ENCODE assay signal across 15 cellular contexts in the genomic region with DNA sequence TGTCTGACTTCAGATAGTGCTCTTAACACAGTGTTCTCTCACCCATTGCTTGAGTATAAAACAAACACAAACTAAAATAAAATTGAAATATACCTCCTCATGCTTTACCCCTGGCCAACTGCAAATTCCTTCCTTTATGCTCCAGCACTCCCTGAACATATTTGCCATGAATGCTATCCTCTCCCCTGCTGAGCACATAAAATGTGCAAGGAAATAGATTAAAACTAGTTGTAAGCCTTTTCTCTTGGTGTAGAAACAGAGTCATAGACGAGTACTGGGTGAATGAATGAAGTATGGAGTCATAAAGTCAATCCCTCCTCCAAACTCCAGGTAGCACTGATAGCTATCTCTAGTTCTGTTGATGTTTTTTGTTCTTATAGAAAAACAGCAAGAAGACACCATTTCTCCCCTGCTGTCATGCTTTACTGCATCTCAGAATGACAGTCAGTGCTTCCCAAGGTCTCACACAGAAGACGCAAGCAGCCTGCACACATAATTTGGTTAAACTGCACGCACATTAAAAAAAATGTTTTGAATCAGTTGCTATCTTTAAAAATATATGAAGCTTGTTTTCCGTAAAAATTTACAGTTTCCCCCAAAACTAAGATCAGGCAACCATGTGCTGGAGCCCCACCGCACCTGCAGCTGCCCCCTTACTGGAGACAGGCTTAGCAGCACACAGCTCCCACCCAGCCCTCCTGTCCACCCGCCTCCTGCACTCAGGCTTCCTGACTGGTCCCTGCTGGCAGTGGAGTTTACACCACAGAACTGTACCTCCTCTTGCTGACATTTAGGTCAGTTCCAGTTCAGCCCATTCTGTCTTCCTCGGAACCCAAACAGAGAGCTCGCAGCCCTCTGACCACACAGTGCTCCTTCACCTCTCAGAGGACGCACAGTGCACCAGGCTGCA. TPM values are rescaled to one million over a fixed set of nuclear protein-coding genes. Genes with fewer than 3 reads are reported as not detected.
A peak's percentile ranks its signal among the peaks of the same experiment; 100 is the strongest.
DNase-seq lines count a peak whose midpoint lies in the region; ATAC-seq and TF ChIP-seq lines count a peak whose summit lies in the region.
"Had no signal": no experiment of that assay in that cellular context is flagged by ENCODE, and none has a peak within 500 bp of the region (broad histone marks: within the 10 kb centered on the region; RNA-seq: fewer than 3 reads in every experiment).

No MANE protein-coding gene starts in this region.

- no peak for DNase-seq in MCF 10A (ENCODE audit: unreplicated experiment)
- DNase-seq in breast epithelium (ENCODE audit: low spot score in 2 of 2), result no peak
- no peak for DNase-seq in activated T-helper 1 cell treated with anti-CD3 and anti-CD28 coated beads, Interleukin-12 subunit alpha, Interleukin-12 subunit beta, Interleukin-2, Interleukin-4 antibody, amounts not matched to agents 30 ng/mL and 10 ng/mL and 1 ng/mL, durations not matched to agents 14 hours and 24 hours and 36 hours (ENCODE audit: low spot score)
- no peak for DNase-seq in left colon
- DNase-seq in type B pancreatic cell (ENCODE audit: extremely low spot score, unreplicated experiment), result no peak
- no peak for DNase-seq in germinal center (ENCODE audit: low spot score)
- DNase-seq in head of caudate nucleus, result no peak
- DNase-seq in NCI-H187 treated with DMSO at 0.1 percent for 48 hours (lab: John Stamatoyannopoulos, UW), result no peak
- DNase-seq: activated CD4-positive, alpha-beta T cell treated with anti-CD3 and anti-CD28 coated beads for 4 hours; activated T-cell treated with anti-CD3 and anti-CD28 coated beads, Interleukin-2, amount 50 U/mL, for 24 hours; anterior cingulate cortex; MV-4-11; Peyer's patch had no signal

- H3K27me3 Mint-ChIP-seq in MCF 10A (ENCODE audit: insufficient read depth, unreplicated experiment) (no peaks in the 10 kb centered on the region), type B pancreatic cell (peaks cover 4% of the 10 kb centered on the region)
- peaks cover 61% of the 10 kb centered on the region for H3K27me3 Mint-ChIP-seq in activated T-helper 1 cell treated with anti-CD3 and anti-CD28 coated beads, Interleukin-12 subunit alpha, Interleukin-12 subunit beta, Interleukin-2, Interleukin-4 antibody, amounts not matched to agents 30 ng/mL and 10 ng/mL and 1 ng/mL, durations not matched to agents 14 hours and 24 hours and 36 hours (ENCODE audit: insufficient read depth)

- H3K4me3 Mint-ChIP-seq in MCF 10A (ENCODE audit: unreplicated experiment), result peak overlapping the region; percentile 87
- H3K4me3 Mint-ChIP-seq in activated T-helper 1 cell treated with anti-CD3 and anti-CD28 coated beads, Interleukin-12 subunit alpha, Interleukin-12 subunit beta, Interleukin-2, Interleukin-4 antibody, amounts not matched to agents 30 ng/mL and 10 ng/mL and 1 ng/mL, durations not matched to agents 14 hours and 24 hours and 36 hours, result peak overlapping the region; percentile 35
- peak overlapping the region; percentile 94 for H3K4me3 Mint-ChIP-seq in type B pancreatic cell

- H3K27ac ChIP-seq in breast epithelium, result no peak overlapping the region
- H3K27ac ChIP-seq: foreskin keratinocyte, Peyer's patch, prostate gland had no signal

- peaks cover 15% of the 10 kb centered on the region for H3K4me1 Mint-ChIP-seq in MCF 10A (ENCODE audit: insufficient read depth, unreplicated experiment)
- H3K4me1 Mint-ChIP-seq in activated T-helper 1 cell treated with anti-CD3 and anti-CD28 coated beads, Interleukin-12 subunit alpha, Interleukin-12 subunit beta, Interleukin-2, Interleukin-4 antibody, amounts not matched to agents 30 ng/mL and 10 ng/mL and 1 ng/mL, durations not matched to agents 14 hours and 24 hours and 36 hours (ENCODE audit: low read depth), result peaks cover 26% of the 10 kb centered on the region
- peaks cover 29% of the 10 kb centered on the region for H3K4me1 Mint-ChIP-seq in type B pancreatic cell (ENCODE audit: unreplicated experiment)

- no peak overlapping the region for H3K4me3 ChIP-seq in breast epithelium

- no peak for TF ChIP-seq CTCF in MCF 10A (IDR thresholded peaks at IDR 0.05; ENCODE audit: unreplicated experiment)
- no peak for TF ChIP-seq CTCF in breast epithelium (IDR thresholded peaks at IDR 0.05)
- no peak for TF ChIP-seq CTCF in type B pancreatic cell (conservative IDR thresholded peaks at IDR 0.05)

- no TSS peak for BruUV-seq in MCF 10A (replicated peaks; lab: Mats Ljungman, UMichigan)

- H3K9me3 Mint-ChIP-seq in MCF 10A (ENCODE audit: unreplicated experiment) (no peaks in the 10 kb centered on the region), type B pancreatic cell (no peaks in the 10 kb centered on the region)
- H3K9me3 Mint-ChIP-seq in activated T-helper 1 cell treated with anti-CD3 and anti-CD28 coated beads, Interleukin-12 subunit alpha, Interleukin-12 subunit beta, Interleukin-2, Interleukin-4 antibody, amounts not matched to agents 30 ng/mL and 10 ng/mL and 1 ng/mL, durations not matched to agents 14 hours and 24 hours and 36 hours, result no peaks in the 10 kb centered on the region
- H3K9me3 Mint-ChIP-seq: activated T-cell treated with anti-CD3 and anti-CD28 coated beads, Interleukin-2, amount 50 U/mL, for 24 hours had no signal

- intact Hi-C loops in MCF 10A (cut with micrococcal nuclease), result no loop called here
- intact Hi-C loops in breast epithelium (cut with DNase I; ENCODE audit: low total_unique reads), result loop anchor here (5.0 kb wide), 1 partner anchor 112 kb away; no protein-coding TSS in a partner anchor
- intact Hi-C loops in activated T-helper 1 cell treated with anti-CD3 and anti-CD28 coated beads, Interleukin-12 subunit alpha, Interleukin-12 subunit beta, Interleukin-2, Interleukin-4 antibody, amounts not matched to agents 30 ng/mL and 10 ng/mL and 1 ng/mL, durations not matched to agents 14 hours and 24 hours and 36 hours (cut with micrococcal nuclease), result loop anchor here (5.0 kb wide), 2 partner anchors 93 to 197 kb away; partner anchors contain the start of genes DCAF6, MPC2 and SFT2D2
- intact Hi-C loops in left colon (cut with DNase I, micrococcal nuclease), result no loop called here
- intact Hi-C loops in head of caudate nucleus (cut with DNase I), result no loop called here

- POLR2A ChIA-PET in MCF 10A (lab: Yijun Ruan, JAX), result interaction anchor here (0.6 to 2.2 kb wide), 4 partner anchors 18 to 44 kb away, joined by 3 to 10 read pairs (median 6); partner anchors contain the start of gene TIPRL

- H3K36me3 Mint-ChIP-seq in MCF 10A (ENCODE audit: insufficient read depth, unreplicated experiment) (no peaks in the 10 kb centered on the region), type B pancreatic cell (peaks cover 14% of the 10 kb centered on the region)
- H3K36me3 Mint-ChIP-seq in activated T-helper 1 cell treated with anti-CD3 and anti-CD28 coated beads, Interleukin-12 subunit alpha, Interleukin-12 subunit beta, Interleukin-2, Interleukin-4 antibody, amounts not matched to agents 30 ng/mL and 10 ng/mL and 1 ng/mL, durations not matched to agents 14 hours and 24 hours and 36 hours (ENCODE audit: low read depth), result peaks cover 4% of the 10 kb centered on the region

- H3K27me3 ChIP-seq in breast epithelium, result no peaks in the 10 kb centered on the region
- H3K27me3 ChIP-seq: foreskin keratinocyte had no signal

- CTCF ChIA-PET in MCF 10A (lab: Yijun Ruan, JAX), result interaction anchor here (0.6 to 3.5 kb wide), 13 partner anchors 10 to 590 kb away, joined by 3 to 26 read pairs (median 5); no protein-coding TSS in a partner anchor

- ATAC-seq in left colon, result peak; percentile 45

- no peaks in the 10 kb centered on the region for H3K36me3 ChIP-seq in breast epithelium
- H3K36me3 ChIP-seq: Peyer's patch, prostate gland had no signal

- H3K9me3 ChIP-seq in breast epithelium, result no peaks in the 10 kb centered on the region
- H3K9me3 ChIP-seq: Peyer's patch, prostate gland had no signal

- no peak for TF ChIP-seq POLR2A in breast epithelium (IDR thresholded peaks at IDR 0.05)

- no peak overlapping the region for H3K27ac Mint-ChIP-seq in MCF 10A (ENCODE audit: low read depth, unreplicated experiment)
- no peak overlapping the region for H3K27ac Mint-ChIP-seq in activated T-helper 1 cell treated with anti-CD3 and anti-CD28 coated beads, Interleukin-12 subunit alpha, Interleukin-12 subunit beta, Interleukin-2, Interleukin-4 antibody, amounts not matched to agents 30 ng/mL and 10 ng/mL and 1 ng/mL, durations not matched to agents 14 hours and 24 hours and 36 hours
- peak overlapping the region; percentile 46 for H3K27ac Mint-ChIP-seq in type B pancreatic cell
- H3K27ac Mint-ChIP-seq: activated T-cell treated with anti-CD3 and anti-CD28 coated beads, Interleukin-2, amount 50 U/mL, for 24 hours had no signal

- H3K4me1 ChIP-seq in breast epithelium, result no peaks in the 10 kb centered on the region
- H3K4me1 ChIP-seq: prostate gland had no signal

RNA-seq across cellular contexts. Expression of gene GPR161, which starts 2.3 kb away (rescaled TPM):
- total RNA-seq in MCF 10A (2022), result 6.6 and 10.2 TPM in 2 replicates
- total RNA-seq in breast epithelium, result 1 to 10 TPM; 2.8 to 5.6 (median 4.5) TPM
- total RNA-seq in activated T-helper 1 cell treated with anti-CD3 and anti-CD28 coated beads, Interleukin-12 subunit alpha, Interleukin-12 subunit beta, Interleukin-2, Interleukin-4 antibody, amounts not matched to agents 30 ng/mL and 10 ng/mL and 1 ng/mL, durations not matched to agents 14 hours and 24 hours and 36 hours, result 0.41 and 0.42 TPM in 2 replicates
- 1 to 10 TPM; 3.4 to 7.2 TPM for total RNA-seq in left colon
- 12.8 and 32.6 TPM in 2 replicates for total RNA-seq in type B pancreatic cell (ENCODE audit: low replicate concordance)

RNA-seq across cellular contexts. Expression of gene TIPRL, which starts 44.4 kb away (rescaled TPM):
- total RNA-seq in MCF 10A (2022) (90.9 and 111 TPM in 2 replicates), breast epithelium (10 to 100 TPM; 18.0 to 24.9 (median 18.7) TPM), left colon (10 to 100 TPM; 33.5 to 36.3 TPM), type B pancreatic cell (ENCODE audit: low replicate concordance) (21.4 and 24.5 TPM in 2 replicates)
- total RNA-seq in activated T-helper 1 cell treated with anti-CD3 and anti-CD28 coated beads, Interleukin-12 subunit alpha, Interleukin-12 subunit beta, Interleukin-2, Interleukin-4 antibody, amounts not matched to agents 30 ng/mL and 10 ng/mL and 1 ng/mL, durations not matched to agents 14 hours and 24 hours and 36 hours, result 42.8 and 45.7 TPM in 2 replicates

Comparison
In these comparisons a context has a peak if more than half of its experiments do, and no peak if none do; other contexts are left out.
1. intact Hi-C loops: an anchor here in breast epithelium (5.0 kb wide) and activated T-helper 1 cell treated with anti-CD3 and anti-CD28 coated beads, Interleukin-12 subunit alpha, Interleukin-12 subunit beta, Interleukin-2, Interleukin-4 antibody, amounts not matched to agents 30 ng/mL and 10 ng/mL and 1 ng/mL, durations not matched to agents 14 hours and 24 hours and 36 hours (5.0 kb wide); none called in MCF 10A, left colon and head of caudate nucleus.
2. H3K4me3 Mint-ChIP-seq: peak in every context shown above with its lines; median percentile 94 in type B pancreatic cell; 87 in MCF 10A; 35 in activated T-helper 1 cell treated with anti-CD3 and anti-CD28 coated beads, Interleukin-12 subunit alpha, Interleukin-12 subunit beta, Interleukin-2, Interleukin-4 antibody, amounts not matched to agents 30 ng/mL and 10 ng/mL and 1 ng/mL, durations not matched to agents 14 hours and 24 hours and 36 hours.